1 cellular context compared by ENCODE assay signal in the genomic region with DNA sequence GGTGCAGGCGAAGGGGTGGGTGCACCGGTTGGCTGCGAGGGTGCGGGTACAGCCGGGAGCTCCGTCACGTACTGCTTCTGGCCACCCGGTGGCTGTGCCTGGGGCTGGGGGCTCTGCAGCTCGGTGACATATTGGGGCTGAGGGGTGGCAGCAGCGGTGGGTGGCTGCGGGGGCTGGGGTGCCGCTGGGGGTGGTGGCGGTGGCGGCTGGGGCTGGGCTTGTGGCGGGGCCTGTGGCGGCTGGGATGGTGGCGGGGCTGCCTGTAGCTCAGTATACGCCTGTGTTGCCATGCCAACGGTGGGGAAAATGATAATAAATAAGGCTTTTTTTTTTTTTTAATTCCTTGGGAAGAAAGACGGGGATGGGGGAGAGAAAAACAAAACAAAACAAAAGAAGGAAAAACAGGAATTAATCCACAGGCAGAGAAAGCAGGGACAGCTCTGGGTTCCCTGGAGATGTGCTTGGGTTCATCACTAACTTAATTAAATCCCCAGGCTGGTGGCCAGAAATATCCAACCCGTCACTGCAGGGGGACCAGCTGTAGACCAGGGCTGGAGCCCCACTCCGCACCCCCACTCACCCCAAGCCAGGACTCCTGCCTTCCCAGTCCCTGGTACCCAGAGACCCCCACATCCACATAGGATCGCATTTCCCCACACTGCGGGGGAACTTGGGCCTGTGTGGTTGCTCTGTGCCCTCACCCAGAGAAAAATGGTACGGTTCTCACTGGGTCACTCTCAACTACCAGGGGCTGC.
TF ChIP-seq lines count a peak whose summit lies in the region.

No MANE protein-coding gene starts in this region.

TF ChIP-seq in K562, 482 proteins besides CTCF, POLR2A, EP300 and RAD21:
- no peak for TF ChIP-seq NCOA6 (IDR thresholded peaks at IDR 0.05)
- no peak for TF ChIP-seq PML (IDR thresholded peaks at IDR 0.05; ENCODE audit: low read length)
- no peak for TF ChIP-seq GTF2F1 (IDR thresholded peaks at IDR 0.05; ENCODE audit: low read depth, low read length)
- TF ChIP-seq HLTF (IDR thresholded peaks at IDR 0.05) = no peak
- TF ChIP-seq, protein P1, sequence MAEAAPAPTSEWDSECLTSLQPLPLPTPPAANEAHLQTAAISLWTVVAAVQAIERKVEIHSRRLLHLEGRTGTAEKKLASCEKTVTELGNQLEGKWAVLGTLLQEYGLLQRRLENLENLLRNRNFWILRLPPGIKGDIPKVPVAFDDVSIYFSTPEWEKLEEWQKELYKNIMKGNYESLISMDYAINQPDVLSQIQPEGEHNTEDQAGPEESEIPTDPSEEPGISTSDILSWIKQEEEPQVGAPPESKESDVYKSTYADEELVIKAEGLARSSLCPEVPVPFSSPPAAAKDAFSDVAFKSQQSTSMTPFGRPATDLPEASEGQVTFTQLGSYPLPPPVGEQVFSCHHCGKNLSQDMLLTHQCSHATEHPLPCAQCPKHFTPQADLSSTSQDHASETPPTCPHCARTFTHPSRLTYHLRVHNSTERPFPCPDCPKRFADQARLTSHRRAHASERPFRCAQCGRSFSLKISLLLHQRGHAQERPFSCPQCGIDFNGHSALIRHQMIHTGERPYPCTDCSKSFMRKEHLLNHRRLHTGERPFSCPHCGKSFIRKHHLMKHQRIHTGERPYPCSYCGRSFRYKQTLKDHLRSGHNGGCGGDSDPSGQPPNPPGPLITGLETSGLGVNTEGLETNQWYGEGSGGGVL (CRISPR knock-in tag; IDR thresholded peaks at IDR 0.05) = no peak
- TF ChIP-seq FOS (IDR thresholded peaks at IDR 0.05; ENCODE audit: extremely low read depth, insufficient read length) = no peak
- TF ChIP-seq, protein P2, sequence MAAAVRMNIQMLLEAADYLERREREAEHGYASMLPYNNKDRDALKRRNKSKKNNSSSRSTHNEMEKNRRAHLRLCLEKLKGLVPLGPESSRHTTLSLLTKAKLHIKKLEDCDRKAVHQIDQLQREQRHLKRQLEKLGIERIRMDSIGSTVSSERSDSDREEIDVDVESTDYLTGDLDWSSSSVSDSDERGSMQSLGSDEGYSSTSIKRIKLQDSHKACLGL (CRISPR knock-in tag; IDR thresholded peaks at IDR 0.05; ENCODE audit: borderline replicate concordance, poor library complexity, severe bottlenecking) = no peak
- TF ChIP-seq, protein P3, sequence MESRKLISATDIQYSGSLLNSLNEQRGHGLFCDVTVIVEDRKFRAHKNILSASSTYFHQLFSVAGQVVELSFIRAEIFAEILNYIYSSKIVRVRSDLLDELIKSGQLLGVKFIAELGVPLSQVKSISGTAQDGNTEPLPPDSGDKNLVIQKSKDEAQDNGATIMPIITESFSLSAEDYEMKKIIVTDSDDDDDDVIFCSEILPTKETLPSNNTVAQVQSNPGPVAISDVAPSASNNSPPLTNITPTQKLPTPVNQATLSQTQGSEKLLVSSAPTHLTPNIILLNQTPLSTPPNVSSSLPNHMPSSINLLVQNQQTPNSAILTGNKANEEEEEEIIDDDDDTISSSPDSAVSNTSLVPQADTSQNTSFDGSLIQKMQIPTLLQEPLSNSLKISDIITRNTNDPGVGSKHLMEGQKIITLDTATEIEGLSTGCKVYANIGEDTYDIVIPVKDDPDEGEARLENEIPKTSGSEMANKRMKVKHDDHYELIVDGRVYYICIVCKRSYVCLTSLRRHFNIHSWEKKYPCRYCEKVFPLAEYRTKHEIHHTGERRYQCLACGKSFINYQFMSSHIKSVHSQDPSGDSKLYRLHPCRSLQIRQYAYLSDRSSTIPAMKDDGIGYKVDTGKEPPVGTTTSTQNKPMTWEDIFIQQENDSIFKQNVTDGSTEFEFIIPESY (CRISPR knock-in tag; IDR thresholded peaks at IDR 0.05) = peak; percentile 42; the same call in 1 of the 2 replicates
